In the genomic region with DNA sequence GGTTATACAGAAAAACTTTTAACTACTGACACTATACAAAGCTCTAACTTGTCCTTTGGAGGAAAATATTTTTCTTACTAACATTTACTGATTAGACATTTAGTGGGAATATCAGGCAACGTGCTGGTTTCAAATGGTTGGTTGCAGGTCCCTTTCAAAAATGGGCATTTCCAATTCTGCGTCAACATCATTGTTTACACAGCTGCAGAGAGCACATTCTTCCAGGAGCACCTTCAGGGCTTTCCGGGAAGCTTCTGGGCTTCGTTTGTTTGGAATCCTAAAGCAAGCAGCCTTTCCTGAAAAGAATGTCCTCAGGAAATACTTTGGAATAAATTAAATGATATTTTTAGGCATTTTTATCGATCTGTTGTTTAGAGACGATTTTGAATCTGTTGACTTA, we compare ENCODE assay signal across 15 cellular contexts.
DNase-seq lines count a peak whose midpoint lies in the region; ATAC-seq and TF ChIP-seq lines count a peak whose summit lies in the region.
"Had no signal": no experiment of that assay in that cellular context is flagged by ENCODE, and none has a peak within 500 bp of the region (broad histone marks: within the 10 kb centered on the region; RNA-seq: fewer than 3 reads in every experiment).

No MANE protein-coding gene starts in this region.

- no peaks in the 10 kb centered on the region for H3K36me3 Mint-ChIP-seq in activated CD8-positive, alpha-beta T cell treated with anti-CD3 and anti-CD28 coated beads for 36 hours (ENCODE audit: low read depth)
- H3K36me3 Mint-ChIP-seq: activated CD8-positive, alpha-beta memory T cell treated with anti-CD3 and anti-CD28 coated beads, Interleukin-2, amount 10 ng/mL, durations not matched to agents 7 days and 5 days; activated naive CD4-positive, alpha-beta T cell treated with anti-CD3 and anti-CD28 coated beads, Interleukin-2, amount 10 ng/mL, durations not matched to agents 7 days and 5 days had no signal

- 26 to 28% (median 27%) methylated on average over 6 of the region's 6 CpGs for WGBS in psoas muscle, 3 donors

- TF ChIP-seq CTCF in activated CD8-positive, alpha-beta T cell treated with anti-CD3 and anti-CD28 coated beads for 36 hours (IDR thresholded peaks at IDR 0.05): no peak
- TF ChIP-seq CTCF in psoas muscle (IDR thresholded peaks at IDR 0.05): no peak

- no peaks in the 10 kb centered on the region for H3K36me3 ChIP-seq in SJCRH30
- H3K36me3 ChIP-seq in iPS-20b (ENCODE audit: insufficient read depth, low read depth, low read length): no peaks in the 10 kb centered on the region
- H3K36me3 ChIP-seq in Karpas-422 (ENCODE audit: insufficient read depth, low read length): no peaks in the 10 kb centered on the region
- H3K36me3 ChIP-seq in psoas muscle (ENCODE audit: insufficient read depth in 1 of 2, low read depth in 1 of 2): no peaks in the 10 kb centered on the region
- H3K36me3 ChIP-seq: esophagus squamous epithelium, uterus had no signal

- no peaks in the 10 kb centered on the region for H4K20me1 ChIP-seq in Karpas-422 (ENCODE audit: insufficient read depth, low read depth, low read length)

- intact Hi-C loops in activated CD8-positive, alpha-beta T cell treated with anti-CD3 and anti-CD28 coated beads for 36 hours (cut with micrococcal nuclease): no loop called here
- intact Hi-C loops in psoas muscle (cut with DNase I): no loop called here

- no peak overlapping the region for H3K4me2 ChIP-seq in Karpas-422 (ENCODE audit: low read depth, low read length, poor library complexity, severe bottlenecking)

- H3K4me1 ChIP-seq in SJCRH30 (peaks cover 6% of the 10 kb centered on the region; the same call in 1 of the 2 replicates), iPS-20b (ENCODE audit: insufficient read depth, low read length) (peaks cover 14% of the 10 kb centered on the region), Karpas-422 (ENCODE audit: low read length) (peaks cover 5% of the 10 kb centered on the region), psoas muscle (no peaks in the 10 kb centered on the region)
- H3K4me1 ChIP-seq: esophagus squamous epithelium, uterus had no signal

- H3K27me3 ChIP-seq in SJCRH30: no peaks in the 10 kb centered on the region
- no peaks in the 10 kb centered on the region for H3K27me3 ChIP-seq in iPS-20b (ENCODE audit: insufficient read depth, low read length)
- H3K27me3 ChIP-seq in Karpas-422 (ENCODE audit: low read length): no peaks in the 10 kb centered on the region
- no peaks in the 10 kb centered on the region for H3K27me3 ChIP-seq in psoas muscle (ENCODE audit: insufficient read depth in 3 of 3, low read length in 2 of 3)
- H3K27me3 ChIP-seq: esophagus squamous epithelium, uterus had no signal

- H3K9me2 ChIP-seq in Karpas-422 (replicated peaks; ENCODE audit: insufficient read depth, low read length): no peaks in the 10 kb centered on the region

- H3K27ac ChIP-seq in SJCRH30 (peak overlapping the region; percentile 29; the same call in 1 of the 2 replicates), iPS-20b (ENCODE audit: low read length) (peak overlapping the region; percentile 63), Karpas-422 (ENCODE audit: low read length) (no peak overlapping the region), psoas muscle (no peak overlapping the region)
- H3K27ac ChIP-seq: esophagus squamous epithelium, uterus had no signal

- H3K4me3 ChIP-seq in SJCRH30 (no peak overlapping the region), iPS-20b (ENCODE audit: low read length) (no peak overlapping the region), Karpas-422 (ENCODE audit: low read length) (no peak overlapping the region), psoas muscle (no peak overlapping the region)
- H3K4me3 ChIP-seq: esophagus squamous epithelium, mucosa of descending colon, uterus had no signal

- H3K9me3 ChIP-seq in SJCRH30 (replicated peaks) (no peaks in the 10 kb centered on the region), iPS-20b (ENCODE audit: insufficient read depth, low read depth, low read length) (no peaks in the 10 kb centered on the region), Karpas-422 (ENCODE audit: low read length) (no peaks in the 10 kb centered on the region), psoas muscle (no peaks in the 10 kb centered on the region)
- H3K9me3 ChIP-seq: esophagus squamous epithelium, mucosa of descending colon, uterus had no signal

- CTCF ChIA-PET in activated CD8-positive, alpha-beta T cell treated with anti-CD3 and anti-CD28 coated beads for 36 hours (lab: Charles Lee): no interaction called here

- peak; percentile 65 for DNase-seq in COR-L47 (lab: John Stamatoyannopoulos, UW)
- peak; percentile 25 for DNase-seq in M059J (ENCODE audit: low read depth)
- DNase-seq in SJCRH30: peak; percentile 32 to 56
- no peak for DNase-seq in activated CD8-positive, alpha-beta T cell treated with anti-CD3 and anti-CD28 coated beads for 36 hours
- DNase-seq in epidermal melanocyte (ENCODE audit: insufficient read length, low spot score): no peak
- DNase-seq in Karpas-422: no peak
- DNase-seq in psoas muscle: no peak
- DNase-seq: activated CD8-positive, alpha-beta memory T cell treated with anti-CD3 and anti-CD28 coated beads, Interleukin-2, amount 10 ng/mL, durations not matched to agents 7 days and 5 days; activated naive CD4-positive, alpha-beta T cell treated with anti-CD3 and anti-CD28 coated beads, Interleukin-2, amount 10 ng/mL, durations not matched to agents 7 days and 5 days; esophagus squamous epithelium; mucosa of descending colon; uterus had no signal

- POLR2A ChIA-PET in activated CD8-positive, alpha-beta T cell treated with anti-CD3 and anti-CD28 coated beads for 36 hours (lab: Charles Lee): no interaction called here

- H3K9ac ChIP-seq in iPS-20b (ENCODE audit: low read depth, low read length) (no peak overlapping the region), Karpas-422 (ENCODE audit: low read length) (no peak overlapping the region)

- ATAC-seq in activated CD8-positive, alpha-beta T cell treated with anti-CD3 and anti-CD28 coated beads for 36 hours: no peak
- ATAC-seq in psoas muscle: no peak
- ATAC-seq: activated CD8-positive, alpha-beta memory T cell treated with anti-CD3 and anti-CD28 coated beads, Interleukin-2, amount 10 ng/mL, durations not matched to agents 7 days and 5 days; mucosa of descending colon had no signal

- H3K27ac Mint-ChIP-seq in activated CD8-positive, alpha-beta T cell treated with anti-CD3 and anti-CD28 coated beads for 36 hours: no peak overlapping the region
- H3K27ac Mint-ChIP-seq: activated CD8-positive, alpha-beta memory T cell treated with anti-CD3 and anti-CD28 coated beads, Interleukin-2, amount 10 ng/mL, durations not matched to agents 7 days and 5 days; activated naive CD4-positive, alpha-beta T cell treated with anti-CD3 and anti-CD28 coated beads, Interleukin-2, amount 10 ng/mL, durations not matched to agents 7 days and 5 days; B cell had no signal

- no peaks in the 10 kb centered on the region for H3K79me2 ChIP-seq in Karpas-422 (ENCODE audit: low read length)

- H3K27me3 Mint-ChIP-seq in activated CD8-positive, alpha-beta T cell treated with anti-CD3 and anti-CD28 coated beads for 36 hours: no peaks in the 10 kb centered on the region
- H3K27me3 Mint-ChIP-seq: activated CD8-positive, alpha-beta memory T cell treated with anti-CD3 and anti-CD28 coated beads, Interleukin-2, amount 10 ng/mL, durations not matched to agents 7 days and 5 days; activated naive CD4-positive, alpha-beta T cell treated with anti-CD3 and anti-CD28 coated beads, Interleukin-2, amount 10 ng/mL, durations not matched to agents 7 days and 5 days; B cell; central memory CD8-positive, alpha-beta T cell had no signal

- H3K4me1 Mint-ChIP-seq in activated CD8-positive, alpha-beta T cell treated with anti-CD3 and anti-CD28 coated beads for 36 hours (ENCODE audit: low read depth): no peaks in the 10 kb centered on the region
- H3K4me1 Mint-ChIP-seq: activated CD8-positive, alpha-beta memory T cell treated with anti-CD3 and anti-CD28 coated beads, Interleukin-2, amount 10 ng/mL, durations not matched to agents 7 days and 5 days; activated naive CD4-positive, alpha-beta T cell treated with anti-CD3 and anti-CD28 coated beads, Interleukin-2, amount 10 ng/mL, durations not matched to agents 7 days and 5 days; B cell; central memory CD8-positive, alpha-beta T cell had no signal

- H3K4me3 Mint-ChIP-seq in activated CD8-positive, alpha-beta T cell treated with anti-CD3 and anti-CD28 coated beads for 36 hours: no peak overlapping the region
- H3K4me3 Mint-ChIP-seq: activated CD8-positive, alpha-beta memory T cell treated with anti-CD3 and anti-CD28 coated beads, Interleukin-2, amount 10 ng/mL, durations not matched to agents 7 days and 5 days; activated naive CD4-positive, alpha-beta T cell treated with anti-CD3 and anti-CD28 coated beads, Interleukin-2, amount 10 ng/mL, durations not matched to agents 7 days and 5 days; B cell; central memory CD8-positive, alpha-beta T cell had no signal

- peaks cover 11% of the 10 kb centered on the region for H3K9me3 Mint-ChIP-seq in activated CD8-positive, alpha-beta T cell treated with anti-CD3 and anti-CD28 coated beads for 36 hours

- H2AFZ ChIP-seq in Karpas-422 (ENCODE audit: low read length): no peak overlapping the region

Comparison
In these comparisons a context has a peak if more than half of its experiments do, and no peak if none do; other contexts are left out.
1. DNase-seq: peak in COR-L47 (single experiment), M059J (single experiment) and SJCRH30 (2 of 2); none in activated CD8-positive, alpha-beta T cell treated with anti-CD3 and anti-CD28 coated beads for 36 hours (single experiment), epidermal melanocyte (single experiment), Karpas-422 (single experiment) and psoas muscle (0 of 2).
2. H3K27ac ChIP-seq: peak in SJCRH30 (single experiment) and iPS-20b (single experiment); none in Karpas-422 (single experiment) and psoas muscle (single experiment).